Comparison of ENCODE assay signal across 8 cellular contexts in genomic region chr9:137095664-137096517, GRCh38. TPM values are rescaled to one million over a fixed set of nuclear protein-coding genes. Genes with fewer than 3 reads are reported as not detected.
DNase-seq lines count a peak whose midpoint lies in the region; ATAC-seq and TF ChIP-seq lines count a peak whose summit lies in the region.

No MANE protein-coding gene starts in this region.

- H4K91ac ChIP-seq in mesenchymal stem cell (ENCODE audit: low read length): no peak overlapping the region

- no peak overlapping the region for H2BK15ac ChIP-seq in mesenchymal stem cell (ENCODE audit: low read depth, poor library complexity, severe bottlenecking)

- H3K18ac ChIP-seq in mesenchymal stem cell (ENCODE audit: low read depth in 1 of 2, low read length in 2 of 2): no peak overlapping the region

- TF ChIP-seq CTCF in kidney epithelial cell (IDR thresholded peaks at IDR 0.05; ENCODE audit: insufficient read depth, low read length, poor library complexity, severe bottlenecking): peak; percentile 38

- no peak overlapping the region for H3K4me2 ChIP-seq in mesenchymal stem cell (ENCODE audit: low read length, poor library complexity, severe bottlenecking)

- no peaks in the 10 kb centered on the region for H3K9me3 Mint-ChIP-seq in stimulated activated naive CD8-positive, alpha-beta T cell treated with anti-CD3 and anti-CD28 coated beads, Interleukin-15, amount 100 ng/mL, for 72 hours

- H3K27me3 ChIP-seq in kidney epithelial cell (ENCODE audit: control insufficient read depth, insufficient read depth, low read length): no peaks in the 10 kb centered on the region
- no peaks in the 10 kb centered on the region for H3K27me3 ChIP-seq in mesenchymal stem cell (ENCODE audit: control insufficient read depth in 1 of 2, insufficient read depth in 1 of 2, low read length in 2 of 2)

- peaks cover 37% of the 10 kb centered on the region for H3K4me1 Mint-ChIP-seq in stimulated activated naive CD8-positive, alpha-beta T cell treated with anti-CD3 and anti-CD28 coated beads, Interleukin-15, amount 100 ng/mL, for 72 hours

- H3K27ac Mint-ChIP-seq in stimulated activated naive CD8-positive, alpha-beta T cell treated with anti-CD3 and anti-CD28 coated beads, Interleukin-15, amount 100 ng/mL, for 72 hours: peak overlapping the region; percentile 89 to 96

- H4K8ac ChIP-seq in mesenchymal stem cell (ENCODE audit: low read length): no peak overlapping the region

- no peak overlapping the region for H2BK5ac ChIP-seq in mesenchymal stem cell (ENCODE audit: low read depth, low read length, poor library complexity, severe bottlenecking)

- no peak overlapping the region for H2AFZ ChIP-seq in mesenchymal stem cell (ENCODE audit: low read depth, low read length)

- H3K36me3 ChIP-seq in kidney epithelial cell (ENCODE audit: control insufficient read depth, insufficient read depth, low read length): peaks cover 5% of the 10 kb centered on the region
- peaks cover 57 to 71% of the 10 kb centered on the region in 2 experiments for H3K36me3 ChIP-seq in mesenchymal stem cell (ENCODE audit: control insufficient read depth in 1 of 2, insufficient read depth in 2 of 2, low read depth in 1 of 2, low read length in 2 of 2)

- H3K4me3 ChIP-seq in kidney epithelial cell (ENCODE audit: low read depth, low read length) (no peak overlapping the region), mesenchymal stem cell (ENCODE audit: insufficient read depth in 1 of 2, low read depth in 1 of 2, low read length in 2 of 2) (no peak overlapping the region)

- H3K4me1 ChIP-seq in mesenchymal stem cell (ENCODE audit: control insufficient read depth, insufficient read depth, low read depth, low read length): peaks cover 2% of the 10 kb centered on the region

- peaks cover 36% of the 10 kb centered on the region for H3K79me1 ChIP-seq in mesenchymal stem cell (replicated peaks; ENCODE audit: low read length, poor library complexity, severe bottlenecking)

- peak overlapping the region; percentile 80 to 86 for H3K4me3 Mint-ChIP-seq in stimulated activated naive CD8-positive, alpha-beta T cell treated with anti-CD3 and anti-CD28 coated beads, Interleukin-15, amount 100 ng/mL, for 72 hours

- peak; percentile 7 for DNase-seq in NCI-H1694 treated with DMSO at 0.1 percent for 48 hours (lab: John Stamatoyannopoulos, UW)
- DNase-seq in NCI-H1694 (lab: John Stamatoyannopoulos, UW): no peak
- peak; percentile 58 to 79 for DNase-seq in activated CD4-positive, alpha-beta T cell treated with anti-CD3 and anti-CD28 coated beads, Interleukin-2, amount 50 U/mL, for 24 hours (ENCODE audit: low read depth in 1 of 2, low spot score in 1 of 2)
- DNase-seq in kidney epithelial cell (ENCODE audit: low read depth): no peak
- peak; percentile 82 to 91 for DNase-seq in stimulated activated naive CD8-positive, alpha-beta T cell treated with anti-CD3 and anti-CD28 coated beads, Interleukin-15, amount 100 ng/mL, for 72 hours
- no peak for DNase-seq in SIG-M5 (lab: John Stamatoyannopoulos, UW)
- DNase-seq in mesenchymal stem cell: no peak

- H3K27me3 Mint-ChIP-seq in stimulated activated naive CD8-positive, alpha-beta T cell treated with anti-CD3 and anti-CD28 coated beads, Interleukin-15, amount 100 ng/mL, for 72 hours: no peaks in the 10 kb centered on the region

- no peak overlapping the region for H3K23ac ChIP-seq in mesenchymal stem cell (ENCODE audit: low read length in 2 of 2)

- H3K4ac ChIP-seq in mesenchymal stem cell (ENCODE audit: low read depth in 1 of 2, low read length in 2 of 2): no peak overlapping the region

- H3K9ac ChIP-seq in mesenchymal stem cell (ENCODE audit: low read length): no peak overlapping the region

- H2AK5ac ChIP-seq in mesenchymal stem cell (ENCODE audit: low read length, severe bottlenecking): no peak overlapping the region

- H3K27ac ChIP-seq in mesenchymal stem cell (ENCODE audit: low read length, poor library complexity, severe bottlenecking): no peak overlapping the region

- 91% methylated on average over 30 of the region's 30 CpGs for WGBS in mesenchymal stem cell

- ATAC-seq in HG03139 (IDR thresholded peaks at IDR 0.05; ENCODE audit: unreplicated experiment): peak; percentile 60
- peak; percentile 99 for ATAC-seq in stimulated activated naive CD8-positive, alpha-beta T cell treated with anti-CD3 and anti-CD28 coated beads, Interleukin-15, amount 100 ng/mL, for 72 hours

- no peaks in the 10 kb centered on the region for H3K9me3 ChIP-seq in mesenchymal stem cell (ENCODE audit: control insufficient read depth, low read length)

- H2BK120ac ChIP-seq in mesenchymal stem cell (ENCODE audit: low read depth, low read length): no peak overlapping the region

- no peak overlapping the region for H2BK12ac ChIP-seq in mesenchymal stem cell (ENCODE audit: low read length in 2 of 2)

- H3K14ac ChIP-seq in mesenchymal stem cell (ENCODE audit: low read length in 2 of 2): no peak overlapping the region

RNA-seq across cellular contexts. Expression of gene MAN1B1, which starts 9.1 kb away (rescaled TPM):
- total RNA-seq in kidney epithelial cell: 76.8 and 80.3 TPM in 2 replicates
- 67.1 TPM for polyA plus RNA-seq in mesenchymal stem cell (2013, experiment 1 of 2)
- 66.3 TPM for polyA plus RNA-seq in mesenchymal stem cell (2013, experiment 2 of 2)

RNA-seq across cellular contexts. Expression of gene UAP1L1, which starts 18.6 kb away (rescaled TPM):
- 9.7 and 11.7 TPM in 2 replicates for total RNA-seq in kidney epithelial cell
- 27.8 TPM for polyA plus RNA-seq in mesenchymal stem cell (2013, experiment 1 of 2)
- 27.0 TPM for polyA plus RNA-seq in mesenchymal stem cell (2013, experiment 2 of 2)

RNA-seq across cellular contexts. Expression of gene DPP7, which starts 18.6 kb away (rescaled TPM):
- total RNA-seq in kidney epithelial cell: 116 and 137 TPM in 2 replicates
- 101 TPM for polyA plus RNA-seq in mesenchymal stem cell (2013, experiment 1 of 2)
- 96.2 TPM for polyA plus RNA-seq in mesenchymal stem cell (2013, experiment 2 of 2)

RNA-seq across cellular contexts. Expression of gene SAPCD2, which starts 25.5 kb away (rescaled TPM):
- total RNA-seq in kidney epithelial cell: 5.3 and 5.8 TPM in 2 replicates
- 1.3 TPM for polyA plus RNA-seq in mesenchymal stem cell (2013, experiment 1 of 2)
- polyA plus RNA-seq in mesenchymal stem cell (2013, experiment 2 of 2): 1.2 TPM

RNA-seq across cellular contexts. Expression of gene ENTPD2, which starts 42.0 kb away (rescaled TPM):
- 0.21 TPM in 1 of 2 replicates, not detected in the other for total RNA-seq in kidney epithelial cell
- polyA plus RNA-seq in mesenchymal stem cell (2013, experiment 1 of 2): not detected
- not detected for polyA plus RNA-seq in mesenchymal stem cell (2013, experiment 2 of 2)

Comparison
In these comparisons a context has a peak if more than half of its experiments do, and no peak if none do; other contexts are left out.
1. DNase-seq: peak in NCI-H1694 treated with DMSO at 0.1 percent for 48 hours (single experiment), activated CD4-positive, alpha-beta T cell treated with anti-CD3 and anti-CD28 coated beads, Interleukin-2, amount 50 U/mL, for 24 hours (2 of 2) and stimulated activated naive CD8-positive, alpha-beta T cell treated with anti-CD3 and anti-CD28 coated beads, Interleukin-15, amount 100 ng/mL, for 72 hours (2 of 2); none in NCI-H1694 (single experiment), kidney epithelial cell (single experiment), SIG-M5 (single experiment) and mesenchymal stem cell (single experiment).